16 cellular contexts compared by ENCODE assay signal in genomic region chr6:31639449-31639861, GRCh38. TPM values are rescaled to one million over a fixed set of nuclear protein-coding genes. Genes with fewer than 3 reads are reported as not detected.
DNase-seq lines count a peak whose midpoint lies in the region; ATAC-seq and TF ChIP-seq lines count a peak whose summit lies in the region.
"Had no signal": no experiment of that assay in that cellular context is flagged by ENCODE, and none has a peak within 500 bp of the region (broad histone marks: within the 10 kb centered on the region; RNA-seq: fewer than 3 reads in every experiment).

No MANE protein-coding gene starts in this region.

- H3K36me3 Mint-ChIP-seq in activated naive CD8-positive, alpha-beta T cell treated with anti-CD3 and anti-CD28 coated beads, Interleukin-2, amount 50 U/mL, for 24 hours (ENCODE audit: low read depth), result peaks cover 43% of the 10 kb centered on the region

- peaks cover 10% of the 10 kb centered on the region; the same call in 1 of the 2 replicates for H4K20me1 ChIP-seq in Karpas-422 (ENCODE audit: insufficient read depth, low read depth, low read length)

- H3K4me3 ChIP-seq in Karpas-422 (ENCODE audit: low read length), result no peak overlapping the region
- H3K4me3 ChIP-seq in neutrophil (ENCODE audit: low read depth in 1 of 2, low read length in 1 of 2), result no peak overlapping the region
- no peak overlapping the region for H3K4me3 ChIP-seq in suprapubic skin
- H3K4me3 ChIP-seq in gastrocnemius medialis, result no peak overlapping the region
- H3K4me3 ChIP-seq: coronary artery had no signal

- H3K4me2 ChIP-seq in Karpas-422 (ENCODE audit: low read depth, low read length, poor library complexity, severe bottlenecking), result no peak overlapping the region

- H3K9me3 ChIP-seq in Karpas-422 (ENCODE audit: low read length) (no peaks in the 10 kb centered on the region), neutrophil (peaks cover 4% of the 10 kb centered on the region), suprapubic skin (no peaks in the 10 kb centered on the region), gastrocnemius medialis (no peaks in the 10 kb centered on the region)

- H3K9me2 ChIP-seq in Karpas-422 (replicated peaks; ENCODE audit: insufficient read depth, low read length), result no peaks in the 10 kb centered on the region

- H3K9me3 Mint-ChIP-seq in activated naive CD8-positive, alpha-beta T cell treated with anti-CD3 and anti-CD28 coated beads, Interleukin-2, amount 50 U/mL, for 24 hours, result no peaks in the 10 kb centered on the region

- no peaks in the 10 kb centered on the region for H3K79me2 ChIP-seq in Karpas-422 (ENCODE audit: low read length)

- intact Hi-C loops in gastrocnemius medialis (cut with DNase I; ENCODE audit: low total_unique reads), result no loop called here

- in situ Hi-C loops in gastrocnemius medialis (cut with MboI; ENCODE audit: low sequenced_read_pairs in 4 of 4), result no loop called here

- H3K27me3 ChIP-seq in Karpas-422 (ENCODE audit: low read length), result no peaks in the 10 kb centered on the region
- H3K27me3 ChIP-seq in neutrophil, result no peaks in the 10 kb centered on the region
- H3K27me3 ChIP-seq in suprapubic skin, result no peaks in the 10 kb centered on the region
- no peaks in the 10 kb centered on the region for H3K27me3 ChIP-seq in gastrocnemius medialis

- 79% methylated on average over 10 of the region's 10 CpGs for WGBS in suprapubic skin

- DNase-seq in activated CD4-positive, alpha-beta T cell treated with anti-CD3 and anti-CD28 coated beads for 48 hours, result peak; percentile 49
- no peak for DNase-seq in activated CD4-positive, alpha-beta T cell treated with anti-CD3 and anti-CD28 coated beads, Interleukin-2, amount 50 U/mL, for 1 hour
- no peak for DNase-seq in Karpas-422
- peak; percentile 46 for DNase-seq in activated naive CD8-positive, alpha-beta T cell treated with anti-CD3 and anti-CD28 coated beads, Interleukin-2, amount 50 U/mL, for 24 hours
- DNase-seq in suprapubic skin (ENCODE audit: low spot score in 2 of 2), result no peak
- no peak for DNase-seq in gastrocnemius medialis
- DNase-seq in NCI-H1048 (lab: John Stamatoyannopoulos, UW), result no peak
- DNase-seq: GF-D8; left colon; NCI-H1694; NK-92 treated with Interleukin-12 subunit alpha and Interleukin-12 subunit beta, amount 100 ng/mL, for 24 hours; T-helper 2 cell had no signal

- H3K27ac Mint-ChIP-seq in activated naive CD8-positive, alpha-beta T cell treated with anti-CD3 and anti-CD28 coated beads, Interleukin-2, amount 50 U/mL, for 24 hours, result peak overlapping the region; percentile 86

- peaks cover 46% of the 10 kb centered on the region for H3K36me3 ChIP-seq in Karpas-422 (ENCODE audit: insufficient read depth, low read length)
- H3K36me3 ChIP-seq in neutrophil, result peaks cover 99% of the 10 kb centered on the region
- H3K36me3 ChIP-seq in suprapubic skin, result peaks cover 98% of the 10 kb centered on the region
- H3K36me3 ChIP-seq in gastrocnemius medialis, result peaks cover 7 to 91% of the 10 kb centered on the region in 2 donors

- H3K4me3 Mint-ChIP-seq in activated naive CD8-positive, alpha-beta T cell treated with anti-CD3 and anti-CD28 coated beads, Interleukin-2, amount 50 U/mL, for 24 hours, result no peak overlapping the region

- H2AFZ ChIP-seq in Karpas-422 (ENCODE audit: low read length), result no peak overlapping the region

- H3K27ac ChIP-seq in Karpas-422 (ENCODE audit: low read length), result peak overlapping the region; percentile 91; the same call in 1 of the 2 replicates
- H3K27ac ChIP-seq in neutrophil, result peak overlapping the region; percentile 31
- H3K27ac ChIP-seq in suprapubic skin, result no peak overlapping the region
- peak overlapping the region in 1 of 4 donors; percentile 42 for H3K27ac ChIP-seq in gastrocnemius medialis
- H3K27ac ChIP-seq: coronary artery had no signal

- no peak overlapping the region for H3K9ac ChIP-seq in Karpas-422 (ENCODE audit: low read length)

- TF ChIP-seq EP300 in suprapubic skin (IDR thresholded peaks at IDR 0.05), result no peak

- peak; percentile 82 for ATAC-seq in activated naive CD8-positive, alpha-beta T cell treated with anti-CD3 and anti-CD28 coated beads, Interleukin-2, amount 50 U/mL, for 24 hours
- ATAC-seq in gastrocnemius medialis, result no peak
- ATAC-seq: left colon had no signal

- TF ChIP-seq CTCF in neutrophil (IDR thresholded peaks at IDR 0.05) (no peak), suprapubic skin (IDR thresholded peaks at IDR 0.05) (no peak), gastrocnemius medialis (IDR thresholded peaks at IDR 0.05 in 4 of 5, conservative IDR thresholded peaks at IDR 0.05 in 1 of 5) (no peak)

- H3K4me1 ChIP-seq in Karpas-422 (ENCODE audit: low read length), result peaks cover 40% of the 10 kb centered on the region
- H3K4me1 ChIP-seq in neutrophil (ENCODE audit: control insufficient read depth in 1 of 2, insufficient read depth in 1 of 2, low read depth in 1 of 2, low read length in 1 of 2), result no peaks in the 10 kb centered on the region
- H3K4me1 ChIP-seq in suprapubic skin, result no peaks in the 10 kb centered on the region
- H3K4me1 ChIP-seq in gastrocnemius medialis, result no peaks in the 10 kb centered on the region

- H3K4me1 Mint-ChIP-seq in activated naive CD8-positive, alpha-beta T cell treated with anti-CD3 and anti-CD28 coated beads, Interleukin-2, amount 50 U/mL, for 24 hours, result peaks cover 18% of the 10 kb centered on the region

- no peak for TF ChIP-seq POLR2A in suprapubic skin (IDR thresholded peaks at IDR 0.05)
- TF ChIP-seq POLR2A in gastrocnemius medialis (IDR thresholded peaks at IDR 0.05), result no peak

- H3K27me3 Mint-ChIP-seq in activated naive CD8-positive, alpha-beta T cell treated with anti-CD3 and anti-CD28 coated beads, Interleukin-2, amount 50 U/mL, for 24 hours, result no peaks in the 10 kb centered on the region
- H3K27me3 Mint-ChIP-seq: progenitor cell of endocrine pancreas had no signal

RNA-seq across cellular contexts. Expression of gene BAG6, which starts 13.0 kb away (rescaled TPM):
- total RNA-seq in Karpas-422 (2014; rRNA removed; shearing (Covaris generic); ENCODE audit: low replicate concordance), result 145 and 229 TPM in 2 replicates
- total RNA-seq in suprapubic skin (100 to 1,000 TPM; 239 to 360 (median 309) TPM), gastrocnemius medialis (100 to 1,000 TPM; 305 to 509 (median 459) TPM)

RNA-seq across cellular contexts. Expression of gene APOM, which starts 16.2 kb away (rescaled TPM):
- 6.7 and 7.6 TPM in 2 replicates for total RNA-seq in Karpas-422 (2014; rRNA removed; shearing (Covaris generic); ENCODE audit: low replicate concordance)
- 1 to 10 TPM; 2.8 to 8.3 (median 6.1) TPM for total RNA-seq in suprapubic skin
- 1 to 10 TPM; 1.8 to 7.9 (median 2.4) TPM for total RNA-seq in gastrocnemius medialis

RNA-seq across cellular contexts. Expression of gene PRRC2A, which starts 18.9 kb away (rescaled TPM):
- total RNA-seq in Karpas-422 (2014; rRNA removed; shearing (Covaris generic); ENCODE audit: low replicate concordance), result 123 and 147 TPM in 2 replicates
- total RNA-seq in suprapubic skin (100 to 1,000 TPM; 100 to 163 (median 113) TPM), gastrocnemius medialis (10 to 100 TPM; 38.9 to 67.7 (median 52.0) TPM)

RNA-seq across cellular contexts. Expression of gene C6orf47, which starts 21.1 kb away (rescaled TPM):
- total RNA-seq in Karpas-422 (2014; rRNA removed; shearing (Covaris generic); ENCODE audit: low replicate concordance), result 13.8 and 35.6 TPM in 2 replicates
- total RNA-seq in suprapubic skin (10 to 100 TPM; 31.6 to 41.0 (median 38.1) TPM), gastrocnemius medialis (10 to 100 TPM; 22.2 to 34.9 (median 26.8) TPM)

RNA-seq across cellular contexts. Expression of gene AIF1, which starts 24.4 kb away (rescaled TPM):
- total RNA-seq in Karpas-422 (2014; rRNA removed; shearing (Covaris generic); ENCODE audit: low replicate concordance), result 0.76 TPM in 1 of 2 replicates, not detected in the other
- 10 to 100 TPM in 1 of 4 donors, 1 to 10 TPM in 3; 2.6 to 16.3 (median 5.8) TPM for total RNA-seq in suprapubic skin
- 10 to 100 TPM in 1 of 4 donors, 1 to 10 TPM in 3; 4.3 to 11.0 (median 4.8) TPM for total RNA-seq in gastrocnemius medialis
- total RNA-seq: HT-29 had no signal

Comparison
In these comparisons a context has a peak if more than half of its experiments do, and no peak if none do; other contexts are left out.
1. DNase-seq: peak in activated CD4-positive, alpha-beta T cell treated with anti-CD3 and anti-CD28 coated beads for 48 hours (single experiment) and activated naive CD8-positive, alpha-beta T cell treated with anti-CD3 and anti-CD28 coated beads, Interleukin-2, amount 50 U/mL, for 24 hours (single experiment); none in activated CD4-positive, alpha-beta T cell treated with anti-CD3 and anti-CD28 coated beads, Interleukin-2, amount 50 U/mL, for 1 hour (single experiment), Karpas-422 (single experiment), suprapubic skin (0 of 2), gastrocnemius medialis (0 of 2) and NCI-H1048 (single experiment).